16 cellular contexts compared by ENCODE assay signal in genomic region chr20:13524339-13524738, GRCh38.
A peak's percentile ranks its signal among the peaks of the same experiment; 100 is the strongest.
DNase-seq lines count a peak whose midpoint lies in the region; ATAC-seq, FAIRE-seq and TF ChIP-seq lines count a peak whose summit lies in the region.
"Had no signal": no experiment of that assay in that cellular context is flagged by ENCODE, and none has a peak within 500 bp of the region (broad histone marks: within the 10 kb centered on the region; RNA-seq: fewer than 3 reads in every experiment).

No MANE protein-coding gene starts in this region.

- H4K5ac ChIP-seq in IMR-90 (ENCODE audit: low read depth, low read length): peak overlapping the region; percentile 97; the same call in 1 of the 2 replicates

- H3K4me3 ChIP-seq in A549: no peak overlapping the region
- H3K4me3 ChIP-seq in IMR-90 (ENCODE audit: insufficient read depth, low read depth, low read length): no peak overlapping the region
- H3K4me3 ChIP-seq in mammary epithelial cell (replicated peaks in 1 of 3; ENCODE audit: insufficient read depth in 1 of 3, low read depth in 2 of 3, low read length in 3 of 3): no peak overlapping the region
- no peak overlapping the region for H3K4me3 ChIP-seq in osteoblast (ENCODE audit: insufficient read depth, low read length)
- H3K4me3 ChIP-seq: GM12878 had no signal

- dilution Hi-C loops in IMR-90 (cut with HindIII; ENCODE audit: low sequenced_read_pairs, unreplicated experiment) (no loop called here), mammary epithelial cell (cut with HindIII; ENCODE audit: low sequenced_read_pairs) (no loop called here)

- POLR2A ChIA-PET in A549 (lab: Yijun Ruan, JAX): no interaction called here
- POLR2A ChIA-PET in IMR-90 (lab: Charles Lee; ENCODE audit: unreplicated experiment): no interaction called here

- H3K4ac ChIP-seq in IMR-90 (ENCODE audit: low read depth, low read length): peak overlapping the region; percentile 98

- WGBS in A549 (ENCODE audit: missing lambda C conversion rate): 91% methylated on average over 1 of the region's 1 CpG
- WGBS in IMR-90 (ENCODE audit: extremely low coverage in 2 of 2, insufficient read length in 1 of 2), 2 experiments: no CpG with 5 or more reads among the region's 1 CpG
- WGBS in mammary epithelial cell (ENCODE audit: low coverage, missing lambda C conversion rate): 100% methylated on average over 1 of the region's 1 CpG

- FAIRE-seq in A549 (lab: Jason Lieb, UNC): no peak
- no peak for FAIRE-seq in GM19239 (lab: Jason Lieb, UNC)
- FAIRE-seq: GM12878, GM18507 had no signal

- in situ Hi-C loops in IMR-90 (cut with MboI; ENCODE audit: low sequenced_read_pairs) (no loop called here), mammary epithelial cell (cut with MboI; ENCODE audit: low sequenced_read_pairs in 2 of 2) (no loop called here)

- H3K79me2 ChIP-seq in mammary epithelial cell (ENCODE audit: insufficient read depth, low read length) (no peaks in the 10 kb centered on the region), osteoblast (ENCODE audit: insufficient read depth, low read length) (no peaks in the 10 kb centered on the region)

- no peaks in the 10 kb centered on the region; a peak in 1 of 4 replicates for H3K79me1 ChIP-seq in IMR-90 (ENCODE audit: low read depth in 1 of 2, low read length in 2 of 2)

- TF ChIP-seq EP300 in A549 (IDR thresholded peaks at IDR 0.05): no peak

- no peaks in the 10 kb centered on the region for H3K9me3 ChIP-seq in A549
- no peaks in the 10 kb centered on the region for H3K9me3 ChIP-seq in IMR-90 (ENCODE audit: control insufficient read depth, insufficient read depth, low read length)
- H3K9me3 ChIP-seq in mammary epithelial cell (replicated peaks; ENCODE audit: insufficient read depth, low read length): no peaks in the 10 kb centered on the region
- H3K9me3 ChIP-seq in osteoblast (ENCODE audit: low read depth, low read length): no peaks in the 10 kb centered on the region

- peak overlapping the region; percentile 57 for H3K9ac ChIP-seq in IMR-90 (ENCODE audit: low read depth, low read length)
- H3K9ac ChIP-seq in mammary epithelial cell (ENCODE audit: insufficient read depth, low read length): no peak overlapping the region

- H3K36me3 ChIP-seq in IMR-90 (ENCODE audit: control insufficient read depth, insufficient read depth, low read length) (no peaks in the 10 kb centered on the region), mammary epithelial cell (ENCODE audit: insufficient read depth, low read length) (peaks cover 5% of the 10 kb centered on the region), osteoblast (ENCODE audit: insufficient read depth, low read length) (peaks cover 4% of the 10 kb centered on the region)

- peak overlapping the region; percentile 94 for H3K14ac ChIP-seq in IMR-90 (replicated peaks; ENCODE audit: low read depth, low read length)

- peak overlapping the region; percentile 98 for H2BK5ac ChIP-seq in IMR-90 (ENCODE audit: low read depth, low read length, poor library complexity, severe bottlenecking)

- TF ChIP-seq RAD21 in A549 (conservative IDR thresholded peaks at IDR 0.05 in 1 of 2, IDR thresholded peaks at IDR 0.05 in 1 of 2): no peak
- TF ChIP-seq RAD21 in IMR-90 (IDR thresholded peaks at IDR 0.05; ENCODE audit: low read length): no peak

- intact Hi-C loops in IMR-90 (cut with micrococcal nuclease): no loop called here
- intact Hi-C loops in mammary epithelial cell (cut with micrococcal nuclease): no loop called here

- 0 out of 2 replicates have a peak overlapping the region, but pooled peaks have one; percentile 19 for H3K56ac ChIP-seq in IMR-90 (ENCODE audit: extremely low read depth, insufficient read depth, low read length)

- BruUV-seq in IMR-90 (replicated peaks; lab: Mats Ljungman, UMichigan): no TSS peak
- BruUV-seq in mammary epithelial cell (replicated peaks; lab: Mats Ljungman, UMichigan): no TSS peak

- H2BK15ac ChIP-seq in IMR-90 (ENCODE audit: low read depth, low read length): peak overlapping the region; percentile 89; the same call in 2 of the 3 replicates

- peak overlapping the region; percentile 98 for H2BK20ac ChIP-seq in IMR-90 (ENCODE audit: low read depth, low read length)

- ATAC-seq in A549: no peak
- no peak for ATAC-seq in IMR-90 (ENCODE audit: low read depth)
- ATAC-seq: GM12878 had no signal

- H3K18ac ChIP-seq in IMR-90 (ENCODE audit: low read depth, low read length): peak overlapping the region; percentile 99

- peaks cover 3% of the 10 kb centered on the region for H3K9me1 ChIP-seq in IMR-90 (ENCODE audit: insufficient read depth, low read length)

- TF ChIP-seq CTCF in A549 (IDR thresholded peaks at IDR 0.05): no peak
- no peak for TF ChIP-seq CTCF in IMR-90 (conservative IDR thresholded peaks at IDR 0.05; ENCODE audit: low read depth, low read length)
- no peak for TF ChIP-seq CTCF in mammary epithelial cell (conservative IDR thresholded peaks at IDR 0.05 in 1 of 2, IDR thresholded peaks at IDR 0.05 in 1 of 2; ENCODE audit: extremely low read depth in 1 of 2, insufficient read depth in 1 of 2, low read depth in 1 of 2, low read length in 2 of 2)
- no peak for TF ChIP-seq CTCF in osteoblast (IDR thresholded peaks at IDR 0.05; ENCODE audit: extremely low read depth, low read depth, low read length)

- peak overlapping the region; percentile 80 for H2AFZ ChIP-seq in IMR-90 (replicated peaks; ENCODE audit: low read length, poor library complexity)
- no peak overlapping the region for H2AFZ ChIP-seq in mammary epithelial cell (ENCODE audit: low read depth, low read length)
- no peak overlapping the region for H2AFZ ChIP-seq in osteoblast (ENCODE audit: low read length)

- H2AK9ac ChIP-seq in IMR-90 (replicated peaks; ENCODE audit: low read depth, low read length, poor library complexity): no peak overlapping the region

- H3K27ac ChIP-seq in A549 (peak overlapping the region; percentile 66 to 81), IMR-90 (ENCODE audit: insufficient read depth, low read length) (peak overlapping the region; percentile 100), mammary epithelial cell (ENCODE audit: insufficient read depth, low read depth, low read length) (peak overlapping the region; percentile 43), osteoblast (ENCODE audit: low read depth, low read length) (peak overlapping the region; percentile 82)

- H3K23ac ChIP-seq in IMR-90 (ENCODE audit: low read depth, low read length): 0 out of 2 replicates have a peak overlapping the region, but pooled peaks have one; percentile 84

- peak overlapping the region; percentile 67 to 81 for H4K8ac ChIP-seq in IMR-90 (ENCODE audit: low read depth in 2 of 2, low read length in 2 of 2)

- H2AK5ac ChIP-seq in IMR-90 (ENCODE audit: low read depth, low read length): peak overlapping the region; percentile 93

- no peaks in the 10 kb centered on the region for H3K27me3 ChIP-seq in IMR-90 (ENCODE audit: control insufficient read depth, insufficient read depth, low read length)
- H3K27me3 ChIP-seq in mammary epithelial cell (ENCODE audit: insufficient read depth, low read length): no peaks in the 10 kb centered on the region
- no peaks in the 10 kb centered on the region for H3K27me3 ChIP-seq in osteoblast (ENCODE audit: insufficient read depth, low read length)

- peak overlapping the region; percentile 95 for H2BK120ac ChIP-seq in IMR-90 (ENCODE audit: low read depth, low read length)

- no peak for TF ChIP-seq POLR2A in A549 (IDR thresholded peaks at IDR 0.05; ENCODE audit: low read length)
- no peak for TF ChIP-seq POLR2A in IMR-90 (IDR thresholded peaks at IDR 0.05; ENCODE audit: low read depth, low read length)

- H4K20me1 ChIP-seq in IMR-90 (ENCODE audit: insufficient read depth, low read length) (no peaks in the 10 kb centered on the region), mammary epithelial cell (ENCODE audit: insufficient read depth, low read length) (no peaks in the 10 kb centered on the region), osteoblast (ENCODE audit: insufficient read depth, low read length) (no peaks in the 10 kb centered on the region)

- H4K91ac ChIP-seq in IMR-90 (ENCODE audit: insufficient read depth, low read depth, low read length): peak overlapping the region; percentile 93; the same call in 1 of the 2 replicates

- CTCF ChIA-PET in A549 (lab: Yijun Ruan, JAX): interaction anchor here (1.0 to 2.2 kb wide), 4 partner anchors 10 to 200 kb away, joined by 3 to 12 read pairs (median 5); no protein-coding TSS in a partner anchor
- CTCF ChIA-PET in IMR-90 (lab: Yijun Ruan, JAX): interaction anchor here (1.3 kb wide), 1 partner anchor 23 kb away, joined by 5 read pairs; no protein-coding TSS in a partner anchor
- CTCF ChIA-PET in mammary epithelial cell (lab: Charles Lee; ENCODE audit: low non-redundant PET): no interaction called here

- H3K4me2 ChIP-seq in A549 (peak overlapping the region; percentile 61; the same call in 1 of the 3 replicates), IMR-90 (ENCODE audit: low read depth, low read length) (0 out of 2 replicates have a peak overlapping the region, but pooled peaks have one; percentile 25), mammary epithelial cell (ENCODE audit: insufficient read depth, low read depth, low read length) (no peak overlapping the region), osteoblast (ENCODE audit: insufficient read depth, low read length) (no peak overlapping the region)

- H3K4me1 ChIP-seq in A549 (peaks cover 22% of the 10 kb centered on the region), IMR-90 (ENCODE audit: control insufficient read depth, insufficient read depth, low read length) (peaks cover 9% of the 10 kb centered on the region), mammary epithelial cell (ENCODE audit: insufficient read depth, low read length) (peaks cover 30% of the 10 kb centered on the region), osteoblast (ENCODE audit: insufficient read depth, low read length) (peaks cover 19% of the 10 kb centered on the region)

- DNase-seq in A549 (ENCODE audit: low read depth in 1 of 2, low spot score in 1 of 2): no peak
- DNase-seq in IMR-90: no peak
- DNase-seq in mammary epithelial cell: no peak
- no peak for DNase-seq in osteoblast (ENCODE audit: insufficient read length, low spot score, missing footprints)
- DNase-seq in DMS114 treated with DMSO at 0.1 percent for 48 hours (lab: John Stamatoyannopoulos, UW; ENCODE audit: unreplicated experiment): no peak
- DNase-seq in inferior parietal cortex (ENCODE audit: extremely low spot score): no peak
- no peak for DNase-seq in GM19239 (ENCODE audit: insufficient read length, low spot score)
- DNase-seq: 8988T; C1 segment of cervical spinal cord; Calu3; CD4-positive, alpha-beta T cell; DMS 273 treated with DMSO at 0.1 percent for 48 hours; DMS79; HCEC 1CT had no signal

TF ChIP-seq in A549, 52 proteins besides CTCF, POLR2A, EP300 and RAD21 (continues in another document):
- TF ChIP-seq ZNF302 (CRISPR knock-in tag; IDR thresholded peaks at IDR 0.05) (no peak), FOXS1 (CRISPR knock-in tag; IDR thresholded peaks at IDR 0.05) (no peak), HDAC2 (IDR thresholded peaks at IDR 0.05) (no peak)

Comparison
In these comparisons a context has a peak if more than half of its experiments do, and no peak if none do; other contexts are left out.
1. H3K27ac ChIP-seq: peak in every context shown above with its lines; median percentile 100 in IMR-90; 82 in osteoblast; 74 in A549; 43 in mammary epithelial cell.
2. H3K4me2 ChIP-seq: peak in A549 (single experiment) and IMR-90 (single experiment); none in mammary epithelial cell (single experiment) and osteoblast (single experiment).